Comparison of ENCODE assay signal across 23 cellular contexts in the genomic region with DNA sequence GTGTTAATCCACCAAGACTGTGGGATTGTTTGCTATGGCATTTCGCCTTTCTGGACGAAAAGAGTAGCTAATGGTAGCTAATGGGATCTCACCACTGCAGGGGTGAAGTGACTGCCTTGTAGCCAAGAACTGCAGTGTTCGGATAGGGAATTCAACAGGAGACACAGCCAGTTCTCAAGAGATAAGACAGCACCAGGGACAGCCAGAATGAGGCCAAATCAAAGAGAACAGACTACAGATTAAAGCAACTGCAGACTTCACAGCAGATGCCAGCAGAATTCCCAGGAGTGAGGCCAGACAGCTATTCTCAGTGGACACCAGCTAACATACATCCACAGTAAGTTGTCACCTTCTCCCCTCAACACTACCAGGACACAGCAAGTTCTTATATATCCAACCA. TPM values are rescaled to one million over a fixed set of nuclear protein-coding genes. Genes with fewer than 3 reads are reported as not detected.
DNase-seq lines count a peak whose midpoint lies in the region; ATAC-seq, FAIRE-seq and TF ChIP-seq lines count a peak whose summit lies in the region.
"Had no signal": no experiment of that assay in that cellular context is flagged by ENCODE, and none has a peak within 500 bp of the region (broad histone marks: within the 10 kb centered on the region; RNA-seq: fewer than 3 reads in every experiment).

No MANE protein-coding gene starts in this region.

- TF ChIP-seq CTCF in bronchial epithelial cell (IDR thresholded peaks at IDR 0.05; ENCODE audit: insufficient read depth, low read length, severe bottlenecking), result no peak
- TF ChIP-seq CTCF in testis (IDR thresholded peaks at IDR 0.05), result no peak
- no peak for TF ChIP-seq CTCF in omental fat pad (IDR thresholded peaks at IDR 0.05)

- DNase-seq in GM12891 (ENCODE audit: insufficient read length, low spot score) (no peak), bronchial epithelial cell (ENCODE audit: low read depth) (no peak), right cardiac atrium (peak in 2 of 3 donors; percentile 46 to 61), testis (peak; percentile 40), germinal center (ENCODE audit: low spot score) (no peak), NCI-H2171 treated with DMSO at 0.1 percent for 48 hours (lab: John Stamatoyannopoulos, UW) (no peak), omental fat pad (ENCODE audit: low spot score) (no peak)
- DNase-seq: ACHN; C1 segment of cervical spinal cord; Calu3; CD8-positive, alpha-beta memory T cell; DMS153; MV-4-11; NCI-H1105 treated with DMSO at 0.1 percent for 48 hours; NCI-H2029 treated with DMSO at 0.1 percent for 48 hours; NCI-H345; NCI-H524 treated with DMSO at 0.1 percent for 48 hours; NCI-H82; Peyer's patch had no signal

- peaks cover 6% of the 10 kb centered on the region for H3K4me1 ChIP-seq in right cardiac atrium (ENCODE audit: control insufficient read depth, insufficient read depth, low read length)
- peaks cover 20% of the 10 kb centered on the region for H3K4me1 ChIP-seq in testis
- H3K4me1 ChIP-seq: Peyer's patch had no signal

- peak; percentile 64 to 89 for ATAC-seq in right cardiac atrium
- ATAC-seq in omental fat pad (ENCODE audit: low FRiP score), result no peak

- peak; percentile 58 for FAIRE-seq in GM12891 (lab: Jason Lieb, UNC)
- FAIRE-seq in bronchial epithelial cell (lab: Jason Lieb, UNC), result peak; percentile 75
- FAIRE-seq: G401.6 had no signal

- H3K36me3 ChIP-seq in bronchial epithelial cell (ENCODE audit: control insufficient read depth, insufficient read depth, low read length) (no peaks in the 10 kb centered on the region), testis (ENCODE audit: low read depth, missing control alignments) (no peaks in the 10 kb centered on the region)
- H3K36me3 ChIP-seq: Peyer's patch had no signal

- H3K4me3 ChIP-seq in bronchial epithelial cell (ENCODE audit: low read depth, low read length) (no peak overlapping the region), right cardiac atrium (ENCODE audit: low read length) (no peak overlapping the region), testis (no peak overlapping the region)
- H3K4me3 ChIP-seq: Peyer's patch had no signal

- H3K27ac ChIP-seq in right cardiac atrium (ENCODE audit: low read length), result peak overlapping the region; percentile 2
- no peak overlapping the region for H3K27ac ChIP-seq in testis
- H3K27ac ChIP-seq: Peyer's patch had no signal

- no peaks in the 10 kb centered on the region for H3K9me3 ChIP-seq in right cardiac atrium (ENCODE audit: control insufficient read depth, low read length)
- H3K9me3 ChIP-seq in testis, result no peaks in the 10 kb centered on the region
- H3K9me3 ChIP-seq: Peyer's patch had no signal

- WGBS in right cardiac atrium, result 56% methylated on average over 3 of the region's 3 CpGs
- WGBS in testis, 2 donors, result 40 to 57% methylated on average over 3 of the region's 3 CpGs

- TF ChIP-seq POLR2A in GM12891 (IDR thresholded peaks at IDR 0.05; ENCODE audit: low read depth, low read length) (no peak), testis (IDR thresholded peaks at IDR 0.05) (no peak)

- H3K27me3 ChIP-seq in bronchial epithelial cell (ENCODE audit: control insufficient read depth, insufficient read depth, low read length) (no peaks in the 10 kb centered on the region), right cardiac atrium (ENCODE audit: control insufficient read depth, insufficient read depth) (no peaks in the 10 kb centered on the region), testis (no peaks in the 10 kb centered on the region)
- H3K27me3 ChIP-seq: Peyer's patch had no signal

- intact Hi-C loops in right cardiac atrium (cut with DNase I) (no loop called here), testis (cut with DNase I; ENCODE audit: low total_unique reads) (no loop called here)

TF ChIP-seq in GM12891, 5 proteins besides CTCF, POLR2A, EP300 and RAD21:
- TF ChIP-seq PAX5 (IDR thresholded peaks at IDR 0.05; ENCODE audit: insufficient read depth, low read length, severe bottlenecking), result no peak
- no peak for TF ChIP-seq POU2F2 (IDR thresholded peaks at IDR 0.05; ENCODE audit: low read depth, low read length)
- TF ChIP-seq POLR2AphosphoS5 (IDR thresholded peaks at IDR 0.05; ENCODE audit: low read depth, low read length), result no peak
- no peak for TF ChIP-seq SPI1 (IDR thresholded peaks at IDR 0.05; ENCODE audit: low read depth, low read length)
- TF ChIP-seq TAF1 (IDR thresholded peaks at IDR 0.05; ENCODE audit: low read depth, low read length), result no peak

RNA-seq across cellular contexts. Expression of gene LY75, which starts 33.8 kb away (rescaled TPM):
- 42.3 TPM for polyA plus RNA-seq in GM12891 (2012; ENCODE audit: low read depth, missing spikeins)
- total RNA-seq in bronchial epithelial cell (1.3 and 2.6 TPM in 2 replicates), right cardiac atrium (1 to 10 TPM in 3 of 4 donors, under 1 TPM in 1; 0.89 to 1.6 (median 1.1) TPM), testis (1 to 10 TPM in 1 of 2 donors, under 1 TPM in 1; 0.63 to 1.5 TPM), omental fat pad (1 to 10 TPM; 1.6 to 9.4 (median 4.0) TPM)
- polyA plus RNA-seq in right cardiac atrium (0.66 TPM), testis (ENCODE audit: insufficient read depth, low read depth, low replicate concordance) (1.8 TPM)
- total RNA-seq: H4, OCI-LY7, SK-MEL-5 had no signal

Comparison
In these comparisons a context has a peak if more than half of its experiments do, and no peak if none do; other contexts are left out.
1. DNase-seq: peak in right cardiac atrium (2 of 3) and testis (single experiment); none in GM12891 (single experiment), bronchial epithelial cell (single experiment), germinal center (single experiment), NCI-H2171 treated with DMSO at 0.1 percent for 48 hours (single experiment) and omental fat pad (single experiment).